Comparison of ENCODE assay signal across 1 cellular context in the genomic region with DNA sequence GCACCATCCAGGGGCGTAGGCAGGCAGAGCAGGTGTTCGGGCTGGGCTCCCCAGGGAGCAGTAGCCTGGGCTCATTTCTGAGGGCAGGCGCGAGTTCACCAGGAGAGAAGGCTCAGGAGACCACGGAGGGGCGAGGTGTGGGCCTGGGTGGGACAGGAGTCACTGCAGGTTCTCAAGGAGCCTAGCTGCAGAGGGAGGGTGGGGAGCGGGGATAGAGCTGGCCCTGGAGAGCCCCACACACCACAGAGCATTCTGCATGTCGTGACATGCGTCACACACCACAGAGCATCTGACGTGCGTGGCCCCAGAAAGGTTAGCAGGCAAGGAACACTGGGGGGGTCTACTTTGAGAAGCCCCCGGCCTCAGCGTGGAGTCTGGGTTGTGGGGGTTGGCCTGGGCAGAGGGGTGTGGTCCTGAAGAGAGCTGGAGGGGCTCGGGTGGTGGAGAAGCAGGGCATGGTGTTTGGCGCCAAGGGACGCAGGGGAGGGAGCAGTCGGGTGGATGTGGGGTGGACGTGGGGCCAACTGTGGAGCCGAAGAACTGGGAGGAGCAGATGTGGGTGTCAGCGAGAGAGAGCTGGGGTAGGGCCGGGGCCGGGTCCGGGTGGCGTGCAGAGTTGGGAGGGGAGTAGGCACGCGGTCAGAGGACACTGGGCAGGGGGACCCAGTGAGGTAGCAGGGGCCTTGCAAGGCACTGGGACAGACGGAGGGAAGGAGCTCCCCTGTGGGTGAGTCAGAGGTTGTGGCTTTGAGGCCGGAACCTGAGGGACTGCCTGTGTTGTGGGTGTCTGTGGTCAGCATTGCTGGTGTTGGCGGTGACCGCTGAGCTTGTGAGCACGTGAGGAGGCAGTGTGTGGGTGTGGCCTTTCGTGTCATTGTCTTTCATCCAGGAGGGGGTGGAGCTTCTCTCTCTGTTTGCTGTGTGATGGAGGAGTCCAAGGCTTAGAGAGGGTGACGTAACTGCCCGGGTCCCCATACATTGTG.
TF ChIP-seq lines count a peak whose summit lies in the region.

No MANE protein-coding gene starts in this region.

TF ChIP-seq in K562, 482 proteins besides CTCF, POLR2A, EP300 and RAD21 (continued from another document and continues in another):
- TF ChIP-seq E2F8 (IDR thresholded peaks at IDR 0.05; ENCODE audit: low read depth, partially characterized antibody) (no peak), HBP1 (CRISPR knock-in tag; IDR thresholded peaks at IDR 0.05) (peak; percentile 70; the same call in 1 of the 2 replicates), POLR2AphosphoS5 (IDR thresholded peaks at IDR 0.05; ENCODE audit: control insufficient read depth, insufficient read depth, low read depth, low read length) (no peak), MTA3 (IDR thresholded peaks at IDR 0.05; ENCODE audit: borderline replicate concordance) (no peak), MTA2 (IDR thresholded peaks at IDR 0.05; ENCODE audit: low read depth) (no peak), BDP1 (IDR thresholded peaks at IDR 0.05; ENCODE audit: insufficient read depth, insufficient read length) (no peak), SP1 (CRISPR knock-in tag; IDR thresholded peaks at IDR 0.05) (peak; percentile 71), NUFIP1 (IDR thresholded peaks at IDR 0.05; ENCODE audit: partially characterized antibody) (no peak), ZNF431 (CRISPR knock-in tag; IDR thresholded peaks at IDR 0.05) (no peak), ZNF354B (CRISPR knock-in tag; IDR thresholded peaks at IDR 0.05) (no peak), TSHZ1 (CRISPR knock-in tag; IDR thresholded peaks at IDR 0.05) (no peak), ESRRB (CRISPR knock-in tag; IDR thresholded peaks at IDR 0.05; ENCODE audit: borderline replicate concordance) (no peak), SMARCC2 (IDR thresholded peaks at IDR 0.05; ENCODE audit: low read depth) (no peak), NCOR1 (IDR thresholded peaks at IDR 0.05) (peak; percentile 70), CGGBP1 (CRISPR knock-in tag; IDR thresholded peaks at IDR 0.05) (no peak), RBFOX2 (IDR thresholded peaks at IDR 0.05; ENCODE audit: low read depth, low read length) (peak; percentile 53; the same call in 1 of the 2 replicates), ZNF764 (CRISPR knock-in tag; IDR thresholded peaks at IDR 0.05; ENCODE audit: low read depth) (no peak), MEF2D (tag; conservative IDR thresholded peaks at IDR 0.05; ENCODE audit: low read depth) (no peak), PCBP2 (IDR thresholded peaks at IDR 0.05; ENCODE audit: low read depth, low read length, poor library complexity, severe bottlenecking) (no peak), TARDBP (IDR thresholded peaks at IDR 0.05) (no peak), CXXC5 (CRISPR knock-in tag; IDR thresholded peaks at IDR 0.05) (peak; percentile 47; the same call in 1 of the 2 replicates), ZNF407 (IDR thresholded peaks at IDR 0.05; ENCODE audit: low read depth) (no peak), HMG20A (CRISPR knock-in tag; conservative IDR thresholded peaks at IDR 0.05) (no peak), ZBTB17 (CRISPR knock-in tag; IDR thresholded peaks at IDR 0.05) (no peak), SIX5 (IDR thresholded peaks at IDR 0.05; ENCODE audit: borderline replicate concordance in 1 of 2, insufficient read depth in 1 of 2, low read depth in 1 of 2, low read length in 2 of 2) (no peak), SMAD2 (IDR thresholded peaks at IDR 0.05; ENCODE audit: low read depth, low read length) (no peak), NFIC (IDR thresholded peaks at IDR 0.05) (no peak), BRCA1 (IDR thresholded peaks at IDR 0.05) (no peak), BRCA1 (CRISPR knock-in tag; IDR thresholded peaks at IDR 0.05) (no peak), ZC3H4 (CRISPR knock-in tag; IDR thresholded peaks at IDR 0.05; ENCODE audit: borderline replicate concordance) (no peak), ZNF232 (CRISPR knock-in tag; IDR thresholded peaks at IDR 0.05) (no peak), ZNF133 (CRISPR knock-in tag; IDR thresholded peaks at IDR 0.05) (no peak), NR3C1 (CRISPR knock-in tag; IDR thresholded peaks at IDR 0.05) (no peak), SIRT6 (IDR thresholded peaks at IDR 0.05; ENCODE audit: low read depth, low read length) (no peak), CREB5 (CRISPR knock-in tag; IDR thresholded peaks at IDR 0.05) (no peak), TEAD1 (CRISPR knock-in tag; IDR thresholded peaks at IDR 0.05) (peak; percentile 44 to 83; a peak in 2 of 4 replicates), TBP (optimal IDR thresholded peaks at IDR 0.05; ENCODE audit: low read depth, low read length) (no peak)
- TF ChIP-seq, protein P1, sequence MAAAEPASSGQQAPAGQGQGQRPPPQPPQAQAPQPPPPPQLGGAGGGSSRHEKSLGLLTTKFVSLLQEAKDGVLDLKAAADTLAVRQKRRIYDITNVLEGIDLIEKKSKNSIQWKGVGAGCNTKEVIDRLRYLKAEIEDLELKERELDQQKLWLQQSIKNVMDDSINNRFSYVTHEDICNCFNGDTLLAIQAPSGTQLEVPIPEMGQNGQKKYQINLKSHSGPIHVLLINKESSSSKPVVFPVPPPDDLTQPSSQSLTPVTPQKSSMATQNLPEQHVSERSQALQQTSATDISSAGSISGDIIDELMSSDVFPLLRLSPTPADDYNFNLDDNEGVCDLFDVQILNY (CRISPR knock-in tag; IDR thresholded peaks at IDR 0.05), result no peak
- TF ChIP-seq, protein P2, sequence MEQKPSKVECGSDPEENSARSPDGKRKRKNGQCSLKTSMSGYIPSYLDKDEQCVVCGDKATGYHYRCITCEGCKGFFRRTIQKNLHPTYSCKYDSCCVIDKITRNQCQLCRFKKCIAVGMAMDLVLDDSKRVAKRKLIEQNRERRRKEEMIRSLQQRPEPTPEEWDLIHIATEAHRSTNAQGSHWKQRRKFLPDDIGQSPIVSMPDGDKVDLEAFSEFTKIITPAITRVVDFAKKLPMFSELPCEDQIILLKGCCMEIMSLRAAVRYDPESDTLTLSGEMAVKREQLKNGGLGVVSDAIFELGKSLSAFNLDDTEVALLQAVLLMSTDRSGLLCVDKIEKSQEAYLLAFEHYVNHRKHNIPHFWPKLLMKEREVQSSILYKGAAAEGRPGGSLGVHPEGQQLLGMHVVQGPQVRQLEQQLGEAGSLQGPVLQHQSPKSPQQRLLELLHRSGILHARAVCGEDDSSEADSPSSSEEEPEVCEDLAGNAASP (IDR thresholded peaks at IDR 0.05), result no peak
